9 cellular contexts compared by ENCODE assay signal in genomic region chr3:46974421-46975227, GRCh38. TPM values are rescaled to one million over a fixed set of nuclear protein-coding genes. Genes with fewer than 3 reads are reported as not detected.
A peak's percentile ranks its signal among the peaks of the same experiment; 100 is the strongest.
DNase-seq lines count a peak whose midpoint lies in the region; TF ChIP-seq lines count a peak whose summit lies in the region.
"Had no signal": no experiment of that assay in that cellular context is flagged by ENCODE, and none has a peak within 500 bp of the region (broad histone marks: within the 10 kb centered on the region; RNA-seq: fewer than 3 reads in every experiment).

No MANE protein-coding gene starts in this region.

- no peaks in the 10 kb centered on the region for H3K9me2 ChIP-seq in SU-DHL-6 (replicated peaks; ENCODE audit: insufficient read depth, low read length)

- H3K36me3 ChIP-seq in SU-DHL-6 (ENCODE audit: low read length) (peaks cover under 1% of the 10 kb centered on the region; the same call in 1 of the 2 replicates), suprapubic skin (peaks cover 6% of the 10 kb centered on the region), stomach (peaks cover 0 to 9% (median 3%) of the 10 kb centered on the region in 4 donors)

- TF ChIP-seq CTCF in SU-DHL-6 (IDR thresholded peaks at IDR 0.05; ENCODE audit: insufficient read depth, low read length, poor library complexity, severe bottlenecking) (no peak), suprapubic skin (IDR thresholded peaks at IDR 0.05) (no peak), stomach (IDR thresholded peaks at IDR 0.05) (no peak)

- peak overlapping the region; percentile 89 for H3K27ac ChIP-seq in SU-DHL-6 (ENCODE audit: low read depth, low read length)
- no peak overlapping the region for H3K27ac ChIP-seq in suprapubic skin
- peak overlapping the region in 1 of 5 donors; percentile 98 for H3K27ac ChIP-seq in stomach

- no peaks in the 10 kb centered on the region for H3K27me3 ChIP-seq in SU-DHL-6 (ENCODE audit: low read length)
- no peaks in the 10 kb centered on the region for H3K27me3 ChIP-seq in suprapubic skin
- H3K27me3 ChIP-seq in stomach = no peaks in the 10 kb centered on the region
- H3K27me3 ChIP-seq: heart left ventricle had no signal

- peaks cover 21% of the 10 kb centered on the region for H3F3A ChIP-seq in SU-DHL-6 (ENCODE audit: insufficient read depth)

- peak overlapping the region; percentile 60 for H3K27ac Mint-ChIP-seq in activated naive CD4-positive, alpha-beta T cell treated with anti-CD3 and anti-CD28 coated beads, Interleukin-2, amount 10 ng/mL, durations not matched to agents 7 days and 5 days
- H3K27ac Mint-ChIP-seq in immature natural killer cell = peak overlapping the region; percentile 68 to 89 (median 86)

- H3K4me1 ChIP-seq in suprapubic skin (peaks cover 71% of the 10 kb centered on the region), stomach (peaks cover 66 to 86% (median 82%) of the 10 kb centered on the region in 4 donors)

- no peak overlapping the region for H2AFZ ChIP-seq in SU-DHL-6 (ENCODE audit: low read depth, low read length, severe bottlenecking)

- H3K9ac ChIP-seq in SU-DHL-6 (ENCODE audit: low read length) = peak overlapping the region; percentile 68

- peaks cover 22% of the 10 kb centered on the region for H4K20me1 ChIP-seq in SU-DHL-6 (ENCODE audit: low read depth, low read length)

- 79% methylated on average over 9 of the region's 9 CpGs for WGBS in suprapubic skin
- 70 to 74% (median 71%) methylated on average over 9 of the region's 9 CpGs for WGBS in stomach, 5 donors

- H3K4me1 Mint-ChIP-seq in activated naive CD4-positive, alpha-beta T cell treated with anti-CD3 and anti-CD28 coated beads, Interleukin-2, amount 10 ng/mL, durations not matched to agents 7 days and 5 days = peaks cover 80% of the 10 kb centered on the region
- H3K4me1 Mint-ChIP-seq in immature natural killer cell = peaks cover 80 to 83% of the 10 kb centered on the region in 2 donors

- TF ChIP-seq POLR2A in suprapubic skin (IDR thresholded peaks at IDR 0.05) = no peak
- TF ChIP-seq POLR2A in stomach (IDR thresholded peaks at IDR 0.05) = no peak

- peak overlapping the region; percentile 69 for H3K4me3 Mint-ChIP-seq in activated naive CD4-positive, alpha-beta T cell treated with anti-CD3 and anti-CD28 coated beads, Interleukin-2, amount 10 ng/mL, durations not matched to agents 7 days and 5 days
- H3K4me3 Mint-ChIP-seq in immature natural killer cell = peak overlapping the region; percentile 62 to 99 (median 72)

- peak overlapping the region; percentile 79 for H3K4me3 ChIP-seq in SU-DHL-6 (ENCODE audit: insufficient read depth, low read length, poor library complexity, severe bottlenecking)
- peak overlapping the region; percentile 7 for H3K4me3 ChIP-seq in suprapubic skin
- peak overlapping the region in 2 of 4 donors; percentile 71 to 89 for H3K4me3 ChIP-seq in stomach

- no peaks in the 10 kb centered on the region for H3K9me3 Mint-ChIP-seq in activated naive CD4-positive, alpha-beta T cell treated with anti-CD3 and anti-CD28 coated beads, Interleukin-2, amount 10 ng/mL, durations not matched to agents 7 days and 5 days
- H3K9me3 Mint-ChIP-seq in immature natural killer cell = no peaks in the 10 kb centered on the region

- H3K9me3 ChIP-seq in SU-DHL-6 (ENCODE audit: insufficient read depth, low read length) (no peaks in the 10 kb centered on the region), suprapubic skin (no peaks in the 10 kb centered on the region), stomach (no peaks in the 10 kb centered on the region)
- H3K9me3 ChIP-seq: heart left ventricle had no signal

- intact Hi-C loops in stomach (cut with DNase I; ENCODE audit: low total_unique reads) = no loop called here

- CTCF ChIA-PET in activated naive CD4-positive, alpha-beta T cell treated with anti-CD3 and anti-CD28 coated beads, Interleukin-2, amount 10 ng/mL, durations not matched to agents 7 days and 5 days (lab: Charles Lee) = no interaction called here

- peaks cover 5% of the 10 kb centered on the region for H3K27me3 Mint-ChIP-seq in activated naive CD4-positive, alpha-beta T cell treated with anti-CD3 and anti-CD28 coated beads, Interleukin-2, amount 10 ng/mL, durations not matched to agents 7 days and 5 days
- peaks cover 6 to 19% (median 11%) of the 10 kb centered on the region in 3 donors for H3K27me3 Mint-ChIP-seq in immature natural killer cell (ENCODE audit: low read depth in 3 of 3)

- TF ChIP-seq EP300 in suprapubic skin (IDR thresholded peaks at IDR 0.05) (no peak), stomach (IDR thresholded peaks at IDR 0.05) (no peak)

- H3K4me2 ChIP-seq in SU-DHL-6 (ENCODE audit: low read depth, low read length, poor library complexity, severe bottlenecking) = peak overlapping the region; percentile 96

- no peak for DNase-seq in activated naive CD4-positive, alpha-beta T cell treated with anti-CD3 and anti-CD28 coated beads, Interleukin-2, amount 10 ng/mL, durations not matched to agents 7 days and 5 days
- no peak for DNase-seq in activated naive CD4-positive, alpha-beta T cell treated with Interleukin-2 at 50 U/mL for 16 hours
- DNase-seq in immature natural killer cell (no peak), suprapubic skin (ENCODE audit: low spot score in 2 of 2) (peak in 1 of 2 donors; percentile 46), NCI-H2081 treated with DMSO at 0.1 percent for 48 hours (lab: John Stamatoyannopoulos, UW) (no peak), stomach (no peak), HCEC 1CT (no peak)

- H3K79me2 ChIP-seq in SU-DHL-6 (ENCODE audit: insufficient read depth, low read length) = peaks cover 66% of the 10 kb centered on the region

- H3K36me3 Mint-ChIP-seq in activated naive CD4-positive, alpha-beta T cell treated with anti-CD3 and anti-CD28 coated beads, Interleukin-2, amount 10 ng/mL, durations not matched to agents 7 days and 5 days = peaks cover 37% of the 10 kb centered on the region
- peaks cover 0 to 5% (median 4%) of the 10 kb centered on the region in 3 donors for H3K36me3 Mint-ChIP-seq in immature natural killer cell

RNA-seq across cellular contexts. Expression of gene CCDC12, which starts 1.9 kb away (rescaled TPM):
- polyA plus RNA-seq in immature natural killer cell = 100 to 1,000 TPM; 114 to 174 (median 129) TPM
- 10 to 100 TPM; 56.1 to 86.8 (median 81.6) TPM for total RNA-seq in suprapubic skin
- 10 to 100 TPM in 4 of 5 donors, 1 to 10 TPM in 1; 2.9 to 55.3 (median 38.4) TPM for total RNA-seq in stomach
- polyA plus RNA-seq in stomach = 10 to 100 TPM; 84.2 to 88.7 (median 84.5) TPM

RNA-seq across cellular contexts. Expression of gene NBEAL2, which starts 4.8 kb away (rescaled TPM):
- 10 to 100 TPM in 1 of 3 donors, 1 to 10 TPM in 2; 7.9 to 28.4 (median 9.9) TPM for polyA plus RNA-seq in immature natural killer cell
- total RNA-seq in suprapubic skin = 100 to 1,000 TPM; 317 to 865 (median 347) TPM
- 100 to 1,000 TPM in 4 of 5 donors, 10 to 100 TPM in 1; 50.9 to 653 (median 247) TPM for total RNA-seq in stomach
- polyA plus RNA-seq in stomach = 100 to 1,000 TPM in 1 of 3 donors, 10 to 100 TPM in 2; 35.0 to 193 (median 49.2) TPM
